8 cellular contexts compared by ENCODE assay signal in the genomic region with DNA sequence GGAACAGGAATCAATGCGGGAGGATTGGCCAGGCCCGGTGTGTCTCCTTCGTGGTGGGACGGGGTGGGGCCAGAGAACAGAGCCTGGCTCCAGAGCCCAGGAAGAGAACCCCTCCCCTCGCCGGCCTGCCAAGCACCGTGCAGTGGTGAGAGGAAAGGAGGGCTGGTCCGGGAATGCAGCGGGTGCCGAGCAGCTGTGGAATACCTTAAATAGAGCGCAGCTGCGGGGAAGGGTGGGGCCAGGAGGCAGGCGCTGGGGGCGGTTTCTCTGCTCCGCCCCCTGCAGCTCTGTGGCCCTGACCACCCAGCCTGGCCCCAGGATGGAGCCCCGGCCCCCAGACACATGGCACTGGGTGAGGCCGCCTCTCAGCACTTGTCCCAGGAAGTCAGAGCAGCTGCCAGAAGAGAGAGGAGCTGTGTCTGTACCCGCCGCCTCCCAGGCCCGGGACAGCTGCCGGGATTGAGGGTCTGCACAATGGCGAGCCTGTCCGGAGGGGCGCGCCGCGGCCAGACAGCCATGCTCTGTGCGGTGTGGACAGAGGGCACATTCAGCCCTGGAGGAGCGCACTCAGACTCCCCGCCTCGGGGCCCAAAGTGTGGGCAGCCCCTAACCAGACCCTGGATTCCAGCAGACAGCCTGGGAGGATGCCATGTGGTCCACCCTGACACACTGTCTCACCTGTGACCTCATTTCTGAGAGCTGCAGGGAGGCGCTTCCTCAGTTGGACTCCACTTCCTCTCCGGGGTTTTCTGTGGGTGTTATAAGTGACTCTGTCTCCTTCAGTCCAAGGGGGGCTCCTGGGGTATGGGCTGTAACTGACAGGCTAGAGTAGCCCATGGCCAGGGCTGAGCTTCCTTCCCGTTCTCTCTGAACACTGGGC.
DNase-seq lines count a peak whose midpoint lies in the region; ATAC-seq and TF ChIP-seq lines count a peak whose summit lies in the region.

No MANE protein-coding gene starts in this region.

- H3K9me3 ChIP-seq in H9 (ENCODE audit: control insufficient read depth, low read depth, low read length) = no peaks in the 10 kb centered on the region
- H3K9me3 ChIP-seq in right cardiac atrium (ENCODE audit: control insufficient read depth, low read length) = no peaks in the 10 kb centered on the region
- no peaks in the 10 kb centered on the region for H3K9me3 ChIP-seq in smooth muscle cell (replicated peaks; ENCODE audit: low read depth)

- peak overlapping the region; percentile 40 to 89 (median 85); a peak in 5 of 7 replicates for H3K27ac Mint-ChIP-seq in H9
- H3K27ac Mint-ChIP-seq in activated naive CD4-positive, alpha-beta T cell treated with anti-CD3 and anti-CD28 coated beads, Interleukin-2, amount 50 U/mL, for 72 hours = peak overlapping the region; percentile 63 to 74

- H3K9ac ChIP-seq in H9 (ENCODE audit: extremely low read depth, insufficient read length, low read length) (no peak overlapping the region), smooth muscle cell (ENCODE audit: low read depth) (no peak overlapping the region)

- H3K4me2 ChIP-seq in H9 (ENCODE audit: insufficient read depth, insufficient read length, low read length) (no peak overlapping the region), smooth muscle cell (peak overlapping the region; percentile 33)

- peaks cover 16 to 39% of the 10 kb centered on the region in 2 experiments for H3K4me1 Mint-ChIP-seq in H9

- no peaks in the 10 kb centered on the region for H3K79me1 ChIP-seq in H9 (ENCODE audit: insufficient read depth, low read depth, low read length, poor library complexity, severe bottlenecking)

- no peak overlapping the region for H2BK20ac ChIP-seq in H9 (ENCODE audit: low read depth, low read length, poor library complexity, severe bottlenecking)

- H2AK5ac ChIP-seq in H9 (ENCODE audit: insufficient read length, low read length) = no peak overlapping the region

- peaks cover 4 to 12% (median 7%) of the 10 kb centered on the region in 3 experiments; a peak in 6 of 7 replicates for H3K36me3 Mint-ChIP-seq in H9 (ENCODE audit: insufficient read depth in 1 of 3, low read depth in 3 of 3)
- H3K36me3 Mint-ChIP-seq in activated naive CD4-positive, alpha-beta T cell treated with anti-CD3 and anti-CD28 coated beads, Interleukin-2, amount 50 U/mL, for 72 hours = peaks cover 14 to 46% of the 10 kb centered on the region in 2 donors

- H3T11ph ChIP-seq in H9 (ENCODE audit: low read length) = no peak overlapping the region

- H3K4me3 ChIP-seq in right cardiac atrium (ENCODE audit: low read length) = no peak overlapping the region
- no peak overlapping the region for H3K4me3 ChIP-seq in smooth muscle cell

- H4K5ac ChIP-seq in H9 (ENCODE audit: insufficient read length, low read depth, low read length) = no peak overlapping the region

- H3K23ac ChIP-seq in H9 (ENCODE audit: insufficient read length, low read depth, low read length) = no peak overlapping the region

- H3K36me3 ChIP-seq in smooth muscle cell (ENCODE audit: low read depth) = no peaks in the 10 kb centered on the region

- H2BK12ac ChIP-seq in H9 (ENCODE audit: insufficient read length, low read depth, low read length) = no peak overlapping the region

- H2BK120ac ChIP-seq in H9 (ENCODE audit: low read depth, low read length, poor library complexity, severe bottlenecking) = no peak overlapping the region

- DNase-seq in H9 (peak; percentile 89), right cardiac atrium (peak; percentile 76 to 87 (median 85)), smooth muscle cell (lab: John Stamatoyannopoulos, UW; ENCODE audit: unreplicated experiment) (no peak), NCI-H2196 (lab: John Stamatoyannopoulos, UW; ENCODE audit: unreplicated experiment) (no peak), mesenteric fat pad (ENCODE audit: low spot score) (no peak), occipital lobe (lab: John Stamatoyannopoulos, UW) (no peak), activated gamma-delta T cell (lab: John Stamatoyannopoulos, UW) (no peak)
- DNase-seq in activated naive CD4-positive, alpha-beta T cell treated with anti-CD3 and anti-CD28 coated beads, Interleukin-2, amount 50 U/mL, for 72 hours (ENCODE audit: low spot score in 2 of 2) = no peak

- H4K20me1 ChIP-seq in H9 (ENCODE audit: control insufficient read depth, insufficient read depth, insufficient read length) = no peaks in the 10 kb centered on the region
- peaks cover 98% of the 10 kb centered on the region for H4K20me1 ChIP-seq in smooth muscle cell (ENCODE audit: low read depth)

- H3K4me3 Mint-ChIP-seq in H9 = no peak overlapping the region

- H3F3A ChIP-seq in smooth muscle cell (ENCODE audit: low read depth) = peaks cover 11% of the 10 kb centered on the region

- H3K27me3 Mint-ChIP-seq in H9 (ENCODE audit: low read depth) = no peaks in the 10 kb centered on the region

- no peak overlapping the region for H4K8ac ChIP-seq in H9 (replicated peaks; ENCODE audit: insufficient read length, low read depth, low read length)

- no peak overlapping the region for H3K18ac ChIP-seq in H9 (ENCODE audit: insufficient read length, low read depth, low read length)

- no peak overlapping the region for H3K14ac ChIP-seq in H9 (ENCODE audit: insufficient read depth, low read length)

- no peaks in the 10 kb centered on the region for H3K27me3 ChIP-seq in H9 (ENCODE audit: insufficient read depth, low read length)
- no peaks in the 10 kb centered on the region for H3K27me3 ChIP-seq in right cardiac atrium (ENCODE audit: control insufficient read depth, insufficient read depth)
- no peaks in the 10 kb centered on the region for H3K27me3 ChIP-seq in smooth muscle cell (ENCODE audit: low read depth)

- no peak overlapping the region for H2BK15ac ChIP-seq in H9 (ENCODE audit: low read depth, low read length)

- H3K27ac ChIP-seq in H9 (ENCODE audit: insufficient read length, low read depth, low read length) (no peak overlapping the region), right cardiac atrium (ENCODE audit: low read length) (no peak overlapping the region), smooth muscle cell (ENCODE audit: low read depth) (peak overlapping the region; percentile 19)

- intact Hi-C loops in right cardiac atrium (cut with DNase I) = no loop called here

- no peaks in the 10 kb centered on the region for H3K9me3 Mint-ChIP-seq in H9
- no peaks in the 10 kb centered on the region for H3K9me3 Mint-ChIP-seq in activated naive CD4-positive, alpha-beta T cell treated with anti-CD3 and anti-CD28 coated beads, Interleukin-2, amount 50 U/mL, for 72 hours

- H3K79me2 ChIP-seq in H9 (ENCODE audit: insufficient read depth, low read length) = peaks cover 2% of the 10 kb centered on the region; the same call in 1 of the 2 replicates
- peaks cover 82% of the 10 kb centered on the region for H3K79me2 ChIP-seq in smooth muscle cell (ENCODE audit: low read depth)

- H2BK5ac ChIP-seq in H9 (ENCODE audit: insufficient read length, low read length) = no peak overlapping the region

- peaks cover 7% of the 10 kb centered on the region; the same call in 1 of the 2 replicates for H3K4me1 ChIP-seq in H9 (ENCODE audit: insufficient read depth, low read length)
- peaks cover 15% of the 10 kb centered on the region for H3K4me1 ChIP-seq in right cardiac atrium (ENCODE audit: control insufficient read depth, insufficient read depth, low read length)
- no peaks in the 10 kb centered on the region for H3K4me1 ChIP-seq in smooth muscle cell (ENCODE audit: low read depth)

- TF ChIP-seq CTCF in H9 (conservative IDR thresholded peaks at IDR 0.05) (no peak), smooth muscle cell (IDR thresholded peaks at IDR 0.05; ENCODE audit: borderline replicate concordance, insufficient read depth, poor library complexity, severe bottlenecking) (no peak)

- H3K56ac ChIP-seq in H9 (ENCODE audit: insufficient read length, low read depth, low read length) = no peak overlapping the region

- H2AFZ ChIP-seq in H9 (ENCODE audit: low read length) (no peak overlapping the region), smooth muscle cell (ENCODE audit: low read depth) (no peak overlapping the region)

- ATAC-seq in activated naive CD4-positive, alpha-beta T cell treated with anti-CD3 and anti-CD28 coated beads, Interleukin-2, amount 50 U/mL, for 72 hours = peak in 1 of 2 donors; percentile 52
- ATAC-seq in right cardiac atrium = peak; percentile 82 to 85

- H3K23me2 ChIP-seq in H9 (ENCODE audit: insufficient read length, low read depth, low read length, poor library complexity, severe bottlenecking) = no peaks in the 10 kb centered on the region

- no CpG with 5 or more reads among the region's 34 CpGs for WGBS in H9 (ENCODE audit: extremely low coverage, insufficient read length, low lambda C conversion rate)
- 45% methylated on average over 34 of the region's 34 CpGs for WGBS in right cardiac atrium
- WGBS in smooth muscle cell (ENCODE audit: low lambda C conversion rate) = 59% methylated on average over 31 of the region's 34 CpGs

- no peak overlapping the region for H3K4ac ChIP-seq in H9 (ENCODE audit: low read depth, low read length)

- H4K91ac ChIP-seq in H9 (ENCODE audit: insufficient read length, low read depth, low read length) = no peak overlapping the region

Comparison
In these comparisons a context has a peak if more than half of its experiments do, and no peak if none do; other contexts are left out.
1. DNase-seq: peak in H9 (single experiment) and right cardiac atrium (3 of 3); none in activated naive CD4-positive, alpha-beta T cell treated with anti-CD3 and anti-CD28 coated beads, Interleukin-2, amount 50 U/mL, for 72 hours (0 of 2), smooth muscle cell (single experiment), NCI-H2196 (single experiment), mesenteric fat pad (single experiment), occipital lobe (single experiment) and activated gamma-delta T cell (single experiment).